ENCODE assay signal across 9 cellular contexts in genomic region chr6:33851959-33852358, GRCh38. TPM values are rescaled to one million over a fixed set of nuclear protein-coding genes. Genes with fewer than 3 reads are reported as not detected.
DNase-seq lines count a peak whose midpoint lies in the region; ATAC-seq and TF ChIP-seq lines count a peak whose summit lies in the region.
"Had no signal": no experiment of that assay in that cellular context is flagged by ENCODE, and none has a peak within 500 bp of the region (broad histone marks: within the 10 kb centered on the region; RNA-seq: fewer than 3 reads in every experiment).

No MANE protein-coding gene starts in this region.

- H3K4me3 ChIP-seq in H7 (ENCODE audit: insufficient read depth, low read depth, low read length) (no peak overlapping the region), iPS DF 6.9 (ENCODE audit: low read length) (no peak overlapping the region)

- no peaks in the 10 kb centered on the region for H3K9me3 Mint-ChIP-seq in WTC11
- H3K9me3 Mint-ChIP-seq: T-helper 1 cell treated with Interleukin-12 subunit alpha and Interleukin-12 subunit beta and Interleukin-4 antibody, amounts not matched to agents 30 μg/mL and 1 μg/mL, for 36 hours had no signal

- DNase-seq in AML-193 (lab: John Stamatoyannopoulos, UW), result peak; percentile 15 to 31
- peak; percentile 93 for DNase-seq in H7
- DNase-seq in WTC11 (ENCODE audit: low spot score), result peak; percentile 78
- DNase-seq in iPS DF 6.9 (ENCODE audit: low read depth, low spot score), result peak; percentile 60
- no peak for DNase-seq in DMS79 (lab: John Stamatoyannopoulos, UW)
- no peak for DNase-seq in SKM-1 treated with dmso at 0.1 percent for 144 hours (lab: John Stamatoyannopoulos, UW; ENCODE audit: unreplicated experiment)

- no peaks in the 10 kb centered on the region for H3K9me3 ChIP-seq in iPS DF 6.9 (ENCODE audit: control insufficient read depth, insufficient read depth, low read length)

- CTCF ChIA-PET in WTC11 (lab: Charles Lee), result interaction anchor here (0.7 to 5.7 kb wide), 13 partner anchors 9 to 176 kb away, joined by 3 to 48 read pairs (median 3); no protein-coding TSS in a partner anchor

- peaks cover 4% of the 10 kb centered on the region; the same call in 1 of the 2 replicates for H3K4me1 ChIP-seq in iPS DF 6.9 (ENCODE audit: control insufficient read depth, insufficient read depth, low read length)

- TF ChIP-seq CTCF in WTC11 (IDR thresholded peaks at IDR 0.05), result 0 out of 2 replicates have a peak, but pooled peaks have one; percentile 20

- no peak overlapping the region for H3K27ac Mint-ChIP-seq in WTC11
- H3K27ac Mint-ChIP-seq: T-helper 1 cell treated with Interleukin-12 subunit alpha and Interleukin-12 subunit beta and Interleukin-4 antibody, amounts not matched to agents 30 μg/mL and 1 μg/mL, for 36 hours had no signal

- H3K36me3 Mint-ChIP-seq in WTC11, result no peaks in the 10 kb centered on the region

- WGBS in iPS DF 6.9 (ENCODE audit: insufficient coverage, insufficient read length), result no CpG with 5 or more reads among the region's 8 CpGs

- H3K27me3 Mint-ChIP-seq in WTC11 (ENCODE audit: low read depth), result peaks cover 3% of the 10 kb centered on the region; the same call in 1 of the 2 replicates

- POLR2A ChIA-PET in WTC11 (lab: Charles Lee), result interaction anchor here (1.0 kb wide), 1 partner anchor 30 kb away, joined by 3 read pairs; no protein-coding TSS in a partner anchor

- peaks cover 24% of the 10 kb centered on the region for H3K4me1 Mint-ChIP-seq in WTC11

- H3K27me3 ChIP-seq in H7 (ENCODE audit: control insufficient read depth, insufficient read depth, low read length) (no peaks in the 10 kb centered on the region), iPS DF 6.9 (ENCODE audit: control insufficient read depth, insufficient read depth, low read length) (no peaks in the 10 kb centered on the region)

- H3K36me3 ChIP-seq in H7 (replicated peaks; ENCODE audit: control insufficient read depth, insufficient read depth, low read length) (no peaks in the 10 kb centered on the region), iPS DF 6.9 (ENCODE audit: control insufficient read depth, insufficient read depth, low read length) (no peaks in the 10 kb centered on the region)

- ATAC-seq in WTC11 (peak; percentile 88), HG03439 (IDR thresholded peaks at IDR 0.05; ENCODE audit: unreplicated experiment) (no peak), HG02798 (IDR thresholded peaks at IDR 0.05; ENCODE audit: poor library complexity, unreplicated experiment) (no peak)

- no peak overlapping the region for H3K27ac ChIP-seq in iPS DF 6.9 (ENCODE audit: low read length)

- H3K4me3 Mint-ChIP-seq in WTC11, result no peak overlapping the region
- H3K4me3 Mint-ChIP-seq: T-helper 1 cell treated with Interleukin-12 subunit alpha and Interleukin-12 subunit beta and Interleukin-4 antibody, amounts not matched to agents 30 μg/mL and 1 μg/mL, for 36 hours had no signal

TF ChIP-seq in WTC11, 78 proteins besides CTCF, POLR2A, EP300 and RAD21:
- TF ChIP-seq SOX15 (CRISPR knock-in tag; IDR thresholded peaks at IDR 0.05), result no peak
- peak; percentile 46; the same call in 1 of the 2 replicates for TF ChIP-seq SP1 (CRISPR knock-in tag; conservative IDR thresholded peaks at IDR 0.05)
- TF ChIP-seq TEAD4 (CRISPR knock-in tag; IDR thresholded peaks at IDR 0.05), result 0 out of 2 replicates have a peak, but pooled peaks have one; percentile 47
- no peak for TF ChIP-seq ZNF416 (CRISPR knock-in tag; IDR thresholded peaks at IDR 0.05)
- TF ChIP-seq, protein P1, sequence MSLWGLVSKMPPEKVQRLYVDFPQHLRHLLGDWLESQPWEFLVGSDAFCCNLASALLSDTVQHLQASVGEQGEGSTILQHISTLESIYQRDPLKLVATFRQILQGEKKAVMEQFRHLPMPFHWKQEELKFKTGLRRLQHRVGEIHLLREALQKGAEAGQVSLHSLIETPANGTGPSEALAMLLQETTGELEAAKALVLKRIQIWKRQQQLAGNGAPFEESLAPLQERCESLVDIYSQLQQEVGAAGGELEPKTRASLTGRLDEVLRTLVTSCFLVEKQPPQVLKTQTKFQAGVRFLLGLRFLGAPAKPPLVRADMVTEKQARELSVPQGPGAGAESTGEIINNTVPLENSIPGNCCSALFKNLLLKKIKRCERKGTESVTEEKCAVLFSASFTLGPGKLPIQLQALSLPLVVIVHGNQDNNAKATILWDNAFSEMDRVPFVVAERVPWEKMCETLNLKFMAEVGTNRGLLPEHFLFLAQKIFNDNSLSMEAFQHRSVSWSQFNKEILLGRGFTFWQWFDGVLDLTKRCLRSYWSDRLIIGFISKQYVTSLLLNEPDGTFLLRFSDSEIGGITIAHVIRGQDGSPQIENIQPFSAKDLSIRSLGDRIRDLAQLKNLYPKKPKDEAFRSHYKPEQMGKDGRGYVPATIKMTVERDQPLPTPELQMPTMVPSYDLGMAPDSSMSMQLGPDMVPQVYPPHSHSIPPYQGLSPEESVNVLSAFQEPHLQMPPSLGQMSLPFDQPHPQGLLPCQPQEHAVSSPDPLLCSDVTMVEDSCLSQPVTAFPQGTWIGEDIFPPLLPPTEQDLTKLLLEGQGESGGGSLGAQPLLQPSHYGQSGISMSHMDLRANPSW (CRISPR knock-in tag; conservative IDR thresholded peaks at IDR 0.05; ENCODE audit: low read depth), result no peak
- TF ChIP-seq, protein P2, sequence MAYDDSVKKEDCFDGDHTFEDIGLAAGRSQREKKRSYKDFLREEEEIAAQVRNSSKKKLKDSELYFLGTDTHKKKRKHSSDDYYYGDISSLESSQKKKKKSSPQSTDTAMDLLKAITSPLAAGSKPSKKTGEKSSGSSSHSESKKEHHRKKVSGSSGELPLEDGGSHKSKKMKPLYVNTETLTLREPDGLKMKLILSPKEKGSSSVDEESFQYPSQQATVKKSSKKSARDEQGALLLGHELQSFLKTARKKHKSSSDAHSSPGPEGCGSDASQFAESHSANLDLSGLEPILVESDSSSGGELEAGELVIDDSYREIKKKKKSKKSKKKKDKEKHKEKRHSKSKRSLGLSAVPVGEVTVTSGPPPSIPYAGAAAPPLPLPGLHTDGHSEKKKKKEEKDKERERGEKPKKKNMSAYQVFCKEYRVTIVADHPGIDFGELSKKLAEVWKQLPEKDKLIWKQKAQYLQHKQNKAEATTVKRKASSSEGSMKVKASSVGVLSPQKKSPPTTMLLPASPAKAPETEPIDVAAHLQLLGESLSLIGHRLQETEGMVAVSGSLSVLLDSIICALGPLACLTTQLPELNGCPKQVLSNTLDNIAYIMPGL (CRISPR knock-in tag; IDR thresholded peaks at IDR 0.05), result 0 out of 2 replicates have a peak, but pooled peaks have one; percentile 2
- no peak for TF ChIP-seq HMGA2 (CRISPR knock-in tag; IDR thresholded peaks at IDR 0.05)
- TF ChIP-seq TEAD1 (CRISPR knock-in tag; IDR thresholded peaks at IDR 0.05), result peak; percentile 52; the same call in 1 of the 2 replicates

RNA-seq across cellular contexts. Expression of gene MLN, which starts 48.2 kb away (rescaled TPM):
- not detected in 2 replicates for total RNA-seq in H7 (2014; rRNA removed; shearing (Covaris generic))
- not detected in 3 replicates for total RNA-seq in WTC11 (2021)

Comparison
In these comparisons a context has a peak if more than half of its experiments do, and no peak if none do; other contexts are left out.
1. DNase-seq: peak in AML-193 (2 of 2), H7 (single experiment), WTC11 (single experiment) and iPS DF 6.9 (single experiment); none in DMS79 (single experiment) and SKM-1 treated with dmso at 0.1 percent for 144 hours (single experiment).